In the genomic region with DNA sequence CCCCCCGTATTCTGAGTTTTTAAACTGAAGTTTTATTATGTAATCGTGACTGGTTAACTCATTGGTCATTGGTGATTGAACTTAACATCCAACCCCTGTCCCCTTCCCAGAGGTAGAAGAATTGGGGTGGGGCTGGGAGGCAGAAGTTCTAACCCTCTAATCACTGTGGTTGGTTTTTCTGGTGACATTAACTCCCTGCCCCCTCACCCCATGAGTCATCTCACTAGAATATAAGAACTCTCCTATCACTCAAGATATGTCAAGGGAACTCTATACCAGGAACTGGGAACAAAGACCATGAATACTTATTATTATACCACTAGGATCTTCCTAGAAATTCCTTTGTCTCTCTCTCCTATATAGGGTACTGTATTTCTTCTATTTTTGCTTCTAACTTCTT, we compare ENCODE assay signal across 1 cellular context.
TF ChIP-seq lines count a peak whose summit lies in the region.

No MANE protein-coding gene starts in this region.

TF ChIP-seq in K562, 482 proteins besides CTCF, POLR2A, EP300 and RAD21 (continued from another document):
- TF ChIP-seq, protein P1, sequence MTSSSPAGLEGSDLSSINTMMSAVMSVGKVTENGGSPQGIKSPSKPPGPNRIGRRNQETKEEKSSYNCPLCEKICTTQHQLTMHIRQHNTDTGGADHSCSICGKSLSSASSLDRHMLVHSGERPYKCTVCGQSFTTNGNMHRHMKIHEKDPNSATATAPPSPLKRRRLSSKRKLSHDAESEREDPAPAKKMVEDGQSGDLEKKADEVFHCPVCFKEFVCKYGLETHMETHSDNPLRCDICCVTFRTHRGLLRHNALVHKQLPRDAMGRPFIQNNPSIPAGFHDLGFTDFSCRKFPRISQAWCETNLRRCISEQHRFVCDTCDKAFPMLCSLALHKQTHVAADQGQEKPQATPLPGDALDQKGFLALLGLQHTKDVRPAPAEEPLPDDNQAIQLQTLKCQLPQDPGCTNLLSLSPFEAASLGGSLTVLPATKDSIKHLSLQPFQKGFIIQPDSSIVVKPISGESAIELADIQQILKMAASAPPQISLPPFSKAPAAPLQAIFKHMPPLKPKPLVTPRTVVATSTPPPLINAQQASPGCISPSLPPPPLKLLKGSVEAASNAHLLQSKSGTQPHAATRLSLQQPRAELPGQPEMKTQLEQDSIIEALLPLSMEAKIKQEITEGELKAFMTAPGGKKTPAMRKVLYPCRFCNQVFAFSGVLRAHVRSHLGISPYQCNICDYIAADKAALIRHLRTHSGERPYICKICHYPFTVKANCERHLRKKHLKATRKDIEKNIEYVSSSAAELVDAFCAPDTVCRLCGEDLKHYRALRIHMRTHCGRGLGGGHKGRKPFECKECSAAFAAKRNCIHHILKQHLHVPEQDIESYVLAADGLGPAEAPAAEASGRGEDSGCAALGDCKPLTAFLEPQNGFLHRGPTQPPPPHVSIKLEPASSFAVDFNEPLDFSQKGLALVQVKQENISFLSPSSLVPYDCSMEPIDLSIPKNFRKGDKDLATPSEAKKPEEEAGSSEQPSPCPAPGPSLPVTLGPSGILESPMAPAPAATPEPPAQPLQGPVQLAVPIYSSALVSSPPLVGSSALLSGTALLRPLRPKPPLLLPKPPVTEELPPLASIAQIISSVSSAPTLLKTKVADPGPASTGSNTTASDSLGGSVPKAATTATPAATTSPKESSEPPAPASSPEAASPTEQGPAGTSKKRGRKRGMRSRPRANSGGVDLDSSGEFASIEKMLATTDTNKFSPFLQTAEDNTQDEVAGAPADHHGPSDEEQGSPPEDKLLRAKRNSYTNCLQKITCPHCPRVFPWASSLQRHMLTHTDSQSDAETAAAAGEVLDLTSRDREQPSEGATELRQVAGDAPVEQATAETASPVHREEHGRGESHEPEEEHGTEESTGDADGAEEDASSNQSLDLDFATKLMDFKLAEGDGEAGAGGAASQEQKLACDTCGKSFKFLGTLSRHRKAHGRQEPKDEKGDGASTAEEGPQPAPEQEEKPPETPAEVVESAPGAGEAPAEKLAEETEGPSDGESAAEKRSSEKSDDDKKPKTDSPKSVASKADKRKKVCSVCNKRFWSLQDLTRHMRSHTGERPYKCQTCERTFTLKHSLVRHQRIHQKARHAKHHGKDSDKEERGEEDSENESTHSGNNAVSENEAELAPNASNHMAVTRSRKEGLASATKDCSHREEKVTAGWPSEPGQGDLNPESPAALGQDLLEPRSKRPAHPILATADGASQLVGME (CRISPR knock-in tag; IDR thresholded peaks at IDR 0.05), result no peak
- TF ChIP-seq, protein P2, sequence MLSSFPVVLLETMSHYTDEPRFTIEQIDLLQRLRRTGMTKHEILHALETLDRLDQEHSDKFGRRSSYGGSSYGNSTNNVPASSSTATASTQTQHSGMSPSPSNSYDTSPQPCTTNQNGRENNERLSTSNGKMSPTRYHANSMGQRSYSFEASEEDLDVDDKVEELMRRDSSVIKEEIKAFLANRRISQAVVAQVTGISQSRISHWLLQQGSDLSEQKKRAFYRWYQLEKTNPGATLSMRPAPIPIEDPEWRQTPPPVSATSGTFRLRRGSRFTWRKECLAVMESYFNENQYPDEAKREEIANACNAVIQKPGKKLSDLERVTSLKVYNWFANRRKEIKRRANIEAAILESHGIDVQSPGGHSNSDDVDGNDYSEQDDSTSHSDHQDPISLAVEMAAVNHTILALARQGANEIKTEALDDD (IDR thresholded peaks at IDR 0.05), result peak; percentile 59; the same call in 1 of the 2 replicates
- peak; percentile 47; the same call in 1 of the 2 replicates for TF ChIP-seq JUN (IDR thresholded peaks at IDR 0.05; ENCODE audit: borderline replicate concordance, low read depth, low read length)
- TF ChIP-seq JUN (CRISPR knock-in tag; IDR thresholded peaks at IDR 0.05; ENCODE audit: borderline replicate concordance), result no peak
- TF ChIP-seq RFX7 (CRISPR knock-in tag; IDR thresholded peaks at IDR 0.05), result no peak
- TF ChIP-seq STAT5A (IDR thresholded peaks at IDR 0.05; ENCODE audit: borderline replicate concordance, low read length), result no peak
- TF ChIP-seq, protein P3, sequence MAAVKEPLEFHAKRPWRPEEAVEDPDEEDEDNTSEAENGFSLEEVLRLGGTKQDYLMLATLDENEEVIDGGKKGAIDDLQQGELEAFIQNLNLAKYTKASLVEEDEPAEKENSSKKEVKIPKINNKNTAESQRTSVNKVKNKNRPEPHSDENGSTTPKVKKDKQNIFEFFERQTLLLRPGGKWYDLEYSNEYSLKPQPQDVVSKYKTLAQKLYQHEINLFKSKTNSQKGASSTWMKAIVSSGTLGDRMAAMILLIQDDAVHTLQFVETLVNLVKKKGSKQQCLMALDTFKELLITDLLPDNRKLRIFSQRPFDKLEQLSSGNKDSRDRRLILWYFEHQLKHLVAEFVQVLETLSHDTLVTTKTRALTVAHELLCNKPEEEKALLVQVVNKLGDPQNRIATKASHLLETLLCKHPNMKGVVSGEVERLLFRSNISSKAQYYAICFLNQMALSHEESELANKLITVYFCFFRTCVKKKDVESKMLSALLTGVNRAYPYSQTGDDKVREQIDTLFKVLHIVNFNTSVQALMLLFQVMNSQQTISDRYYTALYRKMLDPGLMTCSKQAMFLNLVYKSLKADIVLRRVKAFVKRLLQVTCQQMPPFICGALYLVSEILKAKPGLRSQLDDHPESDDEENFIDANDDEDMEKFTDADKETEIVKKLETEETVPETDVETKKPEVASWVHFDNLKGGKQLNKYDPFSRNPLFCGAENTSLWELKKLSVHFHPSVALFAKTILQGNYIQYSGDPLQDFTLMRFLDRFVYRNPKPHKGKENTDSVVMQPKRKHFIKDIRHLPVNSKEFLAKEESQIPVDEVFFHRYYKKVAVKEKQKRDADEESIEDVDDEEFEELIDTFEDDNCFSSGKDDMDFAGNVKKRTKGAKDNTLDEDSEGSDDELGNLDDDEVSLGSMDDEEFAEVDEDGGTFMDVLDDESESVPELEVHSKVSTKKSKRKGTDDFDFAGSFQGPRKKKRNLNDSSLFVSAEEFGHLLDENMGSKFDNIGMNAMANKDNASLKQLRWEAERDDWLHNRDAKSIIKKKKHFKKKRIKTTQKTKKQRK (IDR thresholded peaks at IDR 0.05; ENCODE audit: borderline replicate concordance, low read depth, low read length), result no peak
- TF ChIP-seq, protein P4, sequence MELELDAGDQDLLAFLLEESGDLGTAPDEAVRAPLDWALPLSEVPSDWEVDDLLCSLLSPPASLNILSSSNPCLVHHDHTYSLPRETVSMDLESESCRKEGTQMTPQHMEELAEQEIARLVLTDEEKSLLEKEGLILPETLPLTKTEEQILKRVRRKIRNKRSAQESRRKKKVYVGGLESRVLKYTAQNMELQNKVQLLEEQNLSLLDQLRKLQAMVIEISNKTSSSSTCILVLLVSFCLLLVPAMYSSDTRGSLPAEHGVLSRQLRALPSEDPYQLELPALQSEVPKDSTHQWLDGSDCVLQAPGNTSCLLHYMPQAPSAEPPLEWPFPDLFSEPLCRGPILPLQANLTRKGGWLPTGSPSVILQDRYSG (tag; conservative IDR thresholded peaks at IDR 0.05; ENCODE audit: low read depth), result no peak
- peak; percentile 19; the same call in 1 of the 2 replicates for TF ChIP-seq DPF2 (IDR thresholded peaks at IDR 0.05)
- TF ChIP-seq, protein P5, sequence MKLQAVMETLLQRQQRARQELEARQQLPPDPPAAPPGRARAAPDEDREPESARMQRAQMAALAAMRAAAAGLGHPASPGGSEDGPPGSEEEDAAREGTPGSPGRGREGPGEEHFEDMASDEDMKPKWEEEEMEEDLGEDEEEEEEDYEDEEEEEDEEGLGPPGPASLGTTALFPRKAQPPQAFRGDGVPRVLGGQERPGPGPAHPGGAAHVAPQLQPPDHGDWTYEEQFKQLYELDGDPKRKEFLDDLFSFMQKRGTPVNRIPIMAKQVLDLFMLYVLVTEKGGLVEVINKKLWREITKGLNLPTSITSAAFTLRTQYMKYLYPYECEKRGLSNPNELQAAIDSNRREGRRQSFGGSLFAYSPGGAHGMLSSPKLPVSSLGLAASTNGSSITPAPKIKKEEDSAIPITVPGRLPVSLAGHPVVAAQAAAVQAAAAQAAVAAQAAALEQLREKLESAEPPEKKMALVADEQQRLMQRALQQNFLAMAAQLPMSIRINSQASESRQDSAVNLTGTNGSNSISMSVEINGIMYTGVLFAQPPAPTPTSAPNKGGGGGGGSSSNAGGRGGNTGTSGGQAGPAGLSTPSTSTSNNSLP (IDR thresholded peaks at IDR 0.05; ENCODE audit: borderline replicate concordance, low read depth, low read length), result peak; percentile 65; the same call in 1 of the 2 replicates
- TF ChIP-seq HDAC2 (IDR thresholded peaks at IDR 0.05), result no peak
